Comparison of ENCODE assay signal across 1 cellular context in genomic region chr2:143926731-143927130, GRCh38.
TF ChIP-seq lines count a peak whose summit lies in the region.

No MANE protein-coding gene starts in this region.

TF ChIP-seq in K562, 482 proteins besides CTCF, POLR2A, EP300 and RAD21 (continued from another document):
- TF ChIP-seq ARID3A (IDR thresholded peaks at IDR 0.05; ENCODE audit: borderline replicate concordance, low read depth, low read length) (no peak), DPF2 (IDR thresholded peaks at IDR 0.05) (no peak), NFRKB (IDR thresholded peaks at IDR 0.05; ENCODE audit: low read depth) (no peak), ATF2 (CRISPR knock-in tag; IDR thresholded peaks at IDR 0.05) (no peak), CAMTA2 (CRISPR knock-in tag; conservative IDR thresholded peaks at IDR 0.05) (no peak), CREB1 (IDR thresholded peaks at IDR 0.05) (no peak), CREB1 (CRISPR knock-in tag; IDR thresholded peaks at IDR 0.05) (no peak), FOXA3 (CRISPR knock-in tag; conservative IDR thresholded peaks at IDR 0.05 in 1 of 2, IDR thresholded peaks at IDR 0.05 in 1 of 2) (no peak)
TF ChIP-seq in K562: peak in this region for 0.
